ENCODE assay signal across 1 cellular context in genomic region chr14:33404054-33404453, GRCh38.
TF ChIP-seq lines count a peak whose summit lies in the region.

No MANE protein-coding gene starts in this region.

TF ChIP-seq in endothelial cell of umbilical vein, 7 proteins besides CTCF, POLR2A, EP300 and RAD21:
- TF ChIP-seq JUN (IDR thresholded peaks at IDR 0.05; ENCODE audit: borderline replicate concordance, insufficient read depth, insufficient read length, low read depth), result no peak
- TF ChIP-seq MAX (IDR thresholded peaks at IDR 0.05; ENCODE audit: insufficient read depth, insufficient read length), result no peak
- no peak for TF ChIP-seq MYC (IDR thresholded peaks at IDR 0.05; ENCODE audit: low read depth, low read length)
- TF ChIP-seq GATA2 (IDR thresholded peaks at IDR 0.05; ENCODE audit: insufficient read depth, insufficient read length, low read depth, low read length), result no peak
- TF ChIP-seq POLR2AphosphoS5 (IDR thresholded peaks at IDR 0.05; ENCODE audit: insufficient read depth, low read depth, low read length), result no peak
- no peak for TF ChIP-seq EZH2 (IDR thresholded peaks at IDR 0.05; ENCODE audit: borderline replicate concordance, low read depth, low read length, severe bottlenecking)
- no peak for TF ChIP-seq FOS (IDR thresholded peaks at IDR 0.05; ENCODE audit: borderline replicate concordance, insufficient read depth, low read length)
TF ChIP-seq in endothelial cell of umbilical vein: peak in this region for 0.
